ENCODE assay signal across 2 cellular contexts in the genomic region with DNA sequence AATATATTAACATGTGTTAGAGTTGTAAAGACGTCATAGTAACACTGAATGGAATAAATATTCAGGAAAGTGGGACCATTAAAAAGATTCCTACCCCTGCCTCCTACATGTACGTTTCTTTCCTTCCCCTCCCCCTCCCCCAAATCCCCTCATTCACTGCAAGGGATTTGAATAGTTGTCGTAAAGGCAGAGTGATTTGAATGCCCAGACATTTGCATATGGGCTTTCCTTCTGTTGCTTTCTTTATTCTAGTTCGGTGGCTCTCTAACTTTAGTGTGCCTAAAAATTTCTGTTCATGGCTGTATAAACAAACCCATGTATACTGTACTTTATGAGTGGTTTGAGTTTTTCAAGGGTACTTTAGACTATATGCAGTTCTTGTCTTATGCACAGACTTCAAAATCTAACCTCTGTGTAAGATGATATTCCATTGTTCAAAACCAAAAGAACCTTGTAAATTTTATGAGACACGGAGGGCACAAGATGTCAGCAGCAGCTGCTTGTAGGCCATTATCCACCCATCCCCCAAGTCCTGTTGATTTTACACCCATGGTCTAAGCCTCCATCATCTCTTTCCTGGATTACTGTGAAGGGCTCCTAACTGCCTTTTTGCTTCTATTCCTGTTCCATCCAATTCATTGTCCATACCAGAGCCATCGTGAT.
A peak's percentile ranks its signal among the peaks of the same experiment; 100 is the strongest.
TF ChIP-seq lines count a peak whose summit lies in the region.

No MANE protein-coding gene starts in this region.

TF ChIP-seq in HepG2, 621 proteins besides CTCF, POLR2A, EP300 and RAD21:
- TF ChIP-seq SMARCE1 (IDR thresholded peaks at IDR 0.05; ENCODE audit: borderline replicate concordance) (no peak), HNRNPK (IDR thresholded peaks at IDR 0.05; ENCODE audit: low read depth, low read length, poor library complexity, severe bottlenecking) (peak; percentile 33)
TF ChIP-seq in HepG2: peak in this region for 1.

TF ChIP-seq in H1, 55 proteins besides CTCF, POLR2A, EP300 and RAD21:
- TF ChIP-seq SIRT6 (IDR thresholded peaks at IDR 0.05; ENCODE audit: low read length) (no peak), TAF7 (optimal IDR thresholded peaks at IDR 0.05; ENCODE audit: borderline replicate concordance, low read depth, low read length) (peak; percentile 59), TAF1 (IDR thresholded peaks at IDR 0.05; ENCODE audit: low read depth, low read length) (no peak)
- TF ChIP-seq, protein P1, sequence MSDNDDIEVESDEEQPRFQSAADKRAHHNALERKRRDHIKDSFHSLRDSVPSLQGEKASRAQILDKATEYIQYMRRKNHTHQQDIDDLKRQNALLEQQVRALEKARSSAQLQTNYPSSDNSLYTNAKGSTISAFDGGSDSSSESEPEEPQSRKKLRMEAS (IDR thresholded peaks at IDR 0.05), result no peak
